In the genomic region with DNA sequence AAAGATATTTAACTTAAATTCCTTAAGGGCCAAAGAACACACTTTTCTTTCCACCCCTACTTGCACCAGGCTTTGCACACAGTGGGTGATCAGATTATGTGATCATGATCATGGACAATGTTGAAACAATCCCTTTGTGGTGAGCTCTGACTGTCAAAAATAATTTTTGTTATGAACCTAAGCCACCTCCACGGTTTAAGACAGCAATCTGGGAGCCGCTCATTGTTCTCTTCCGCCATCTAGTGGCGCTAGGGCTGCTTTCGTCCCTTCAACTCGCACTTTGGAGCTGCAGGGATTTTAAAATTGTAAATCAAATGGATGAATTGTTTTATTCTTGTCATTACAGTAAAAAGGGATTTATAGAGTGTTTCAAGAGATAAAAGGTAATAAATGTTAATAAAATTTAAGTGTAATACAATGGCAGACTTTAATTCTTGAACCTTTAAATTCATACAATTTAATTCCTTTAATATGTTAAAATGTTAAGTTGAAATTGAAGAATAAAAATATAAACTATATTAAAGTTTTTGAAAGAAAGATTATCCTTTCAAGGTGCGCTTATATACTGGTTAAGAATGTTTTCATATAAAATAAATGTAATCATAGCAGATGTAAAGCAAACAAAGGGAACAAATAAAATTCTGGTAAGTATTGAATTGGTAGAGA, we compare ENCODE assay signal across 8 cellular contexts.
DNase-seq lines count a peak whose midpoint lies in the region; ATAC-seq and TF ChIP-seq lines count a peak whose summit lies in the region.

No MANE protein-coding gene starts in this region.

- no peak overlapping the region for H3K9ac ChIP-seq in OCI-LY1 (ENCODE audit: low read length)

- H3K27me3 Mint-ChIP-seq in nephron (ENCODE audit: low read depth), result no peaks in the 10 kb centered on the region

- H3K36me3 ChIP-seq in OCI-LY1 (ENCODE audit: insufficient read depth, low read length), result no peaks in the 10 kb centered on the region

- H3K27me3 ChIP-seq in OCI-LY1 (ENCODE audit: insufficient read depth, low read length), result no peaks in the 10 kb centered on the region

- no peak overlapping the region for H2AFZ ChIP-seq in OCI-LY1 (ENCODE audit: low read length)

- TF ChIP-seq CTCF in OCI-LY1 (IDR thresholded peaks at IDR 0.05; ENCODE audit: low read length) (peak; percentile 93), nephron (IDR thresholded peaks at IDR 0.05; ENCODE audit: unreplicated experiment in 3 of 3) (peak; percentile 88 to 94 (median 91))

- TF ChIP-seq POLR2A in erythroblast (IDR thresholded peaks at IDR 0.05; ENCODE audit: low read length), result no peak

- H3K79me2 ChIP-seq in OCI-LY1 (ENCODE audit: insufficient read depth, low read length), result no peaks in the 10 kb centered on the region

- H4K20me1 ChIP-seq in OCI-LY1 (ENCODE audit: insufficient read depth, low read length), result no peaks in the 10 kb centered on the region

- H3F3A ChIP-seq in OCI-LY1 (ENCODE audit: insufficient read depth, low read length), result no peaks in the 10 kb centered on the region

- no peaks in the 10 kb centered on the region for H3K9me3 Mint-ChIP-seq in nephron

- H3K9me2 ChIP-seq in OCI-LY1 (ENCODE audit: low read depth, low read length), result no peaks in the 10 kb centered on the region

- H3K27ac ChIP-seq in OCI-LY1 (ENCODE audit: low read depth, low read length, poor library complexity, severe bottlenecking), result no peak overlapping the region

- H3K36me3 Mint-ChIP-seq in nephron (ENCODE audit: low read depth), result no peaks in the 10 kb centered on the region

- peak; percentile 89 for ATAC-seq in GM21528 (IDR thresholded peaks at IDR 0.05; ENCODE audit: low FRiP score, unreplicated experiment)

- H3K4me1 ChIP-seq in OCI-LY1 (ENCODE audit: insufficient read depth, low read length, severe bottlenecking), result no peaks in the 10 kb centered on the region

- no peaks in the 10 kb centered on the region for H3K4me1 Mint-ChIP-seq in nephron

- H3K4me3 ChIP-seq in OCI-LY1 (ENCODE audit: low read depth, low read length, poor library complexity, severe bottlenecking), result no peak overlapping the region

- no peak overlapping the region for H3K4me3 Mint-ChIP-seq in nephron

- no peak overlapping the region for H3K27ac Mint-ChIP-seq in nephron

- DNase-seq in DMS53 (lab: John Stamatoyannopoulos, UW) (peak; percentile 80), HuH-7.5 (ENCODE audit: low spot score) (peak; percentile 22), erythroblast (lab: John Stamatoyannopoulos, UW) (peak; percentile 61 to 77)
- DNase-seq in activated CD8-positive, alpha-beta memory T cell treated with anti-CD3 and anti-CD28 coated beads, Interleukin-2, amount 50 U/mL, for 48 hours, result peak; percentile 66
- DNase-seq in stimulated activated naive CD4-positive, alpha-beta T cell (lab: John Stamatoyannopoulos, UW), result peak; percentile 1 to 62 (median 20)

- H3K4me2 ChIP-seq in OCI-LY1 (ENCODE audit: low read length), result no peak overlapping the region

- H3K9me3 ChIP-seq in OCI-LY1 (ENCODE audit: low read length), result no peaks in the 10 kb centered on the region

Comparison
In these comparisons a context has a peak if more than half of its experiments do, and no peak if none do; other contexts are left out.
1. DNase-seq: peak in every context shown above with its lines; median percentile 80 in DMS53; 69 in erythroblast; 66 in activated CD8-positive, alpha-beta memory T cell treated with anti-CD3 and anti-CD28 coated beads, Interleukin-2, amount 50 U/mL, for 48 hours; 22 in HuH-7.5; 20 in stimulated activated naive CD4-positive, alpha-beta T cell.